1 cellular context compared by ENCODE assay signal in genomic region chr11:130638048-130638447, GRCh38.
TF ChIP-seq lines count a peak whose summit lies in the region.

No MANE protein-coding gene starts in this region.

TF ChIP-seq in IMR-90, 13 proteins besides CTCF, POLR2A, EP300 and RAD21:
- TF ChIP-seq USF2 (IDR thresholded peaks at IDR 0.05; ENCODE audit: low read depth, low read length) (no peak), RFX5 (IDR thresholded peaks at IDR 0.05; ENCODE audit: low read depth, low read length) (no peak), FOS (IDR thresholded peaks at IDR 0.05; ENCODE audit: low read depth, low read length) (no peak), MAFK (IDR thresholded peaks at IDR 0.05; ENCODE audit: low read depth, low read length) (no peak), CHD1 (IDR thresholded peaks at IDR 0.05; ENCODE audit: low read depth, low read length) (no peak), BHLHE40 (IDR thresholded peaks at IDR 0.05; ENCODE audit: low read depth, low read length) (no peak), MXI1 (IDR thresholded peaks at IDR 0.05; ENCODE audit: borderline replicate concordance, low read depth, low read length) (no peak), SMC3 (IDR thresholded peaks at IDR 0.05; ENCODE audit: low read depth, low read length) (no peak), RCOR1 (IDR thresholded peaks at IDR 0.05; ENCODE audit: insufficient replicate concordance, low read length) (no peak), CEBPB (IDR thresholded peaks at IDR 0.05; ENCODE audit: low read depth, low read length) (no peak), ELK1 (IDR thresholded peaks at IDR 0.05; ENCODE audit: borderline replicate concordance, low read depth, low read length) (no peak)
